ENCODE assay signal across 19 cellular contexts in the genomic region with DNA sequence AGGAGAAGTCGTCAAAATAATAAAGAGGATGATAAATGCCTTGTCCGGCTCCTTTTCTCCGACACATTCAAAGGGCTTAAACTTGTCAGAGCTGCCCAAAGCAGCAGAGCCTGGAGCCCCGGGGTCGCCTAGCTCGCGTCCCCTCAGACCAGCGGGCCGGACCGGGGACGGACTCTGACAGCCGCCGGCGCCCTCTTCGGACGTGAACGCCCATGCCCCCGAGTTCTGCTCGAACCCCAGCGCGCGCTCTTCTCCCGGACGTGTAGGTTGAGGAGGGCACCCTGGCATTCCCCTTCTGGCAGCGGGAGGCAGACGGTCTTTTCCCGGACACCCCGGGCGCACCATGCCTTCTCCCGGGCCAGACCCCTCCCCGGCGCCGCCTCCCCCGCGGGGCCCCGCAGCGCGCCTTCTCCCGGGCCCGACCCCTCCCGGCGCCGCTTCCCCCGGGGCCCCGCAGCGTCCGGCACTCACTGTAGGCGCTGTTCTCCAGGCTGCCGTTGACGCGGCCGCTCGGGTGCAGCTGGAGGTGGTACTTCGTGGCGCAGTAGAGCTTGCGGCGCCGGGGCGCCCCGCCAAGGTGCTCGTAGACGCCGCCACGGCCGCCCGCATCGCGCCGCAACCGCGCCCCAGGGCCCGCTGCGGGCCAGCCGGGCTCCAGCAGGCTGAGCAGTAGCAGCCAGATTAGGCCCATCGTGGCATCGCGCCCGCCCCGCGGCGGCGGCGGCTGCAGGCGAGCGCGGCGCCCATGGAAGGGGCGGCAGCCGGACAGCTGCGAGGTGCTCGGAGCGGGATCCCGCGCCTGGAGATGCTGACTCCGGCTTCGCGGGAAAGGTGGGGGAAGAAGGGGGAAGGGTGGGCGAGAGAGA. TPM values are rescaled to one million over a fixed set of nuclear protein-coding genes. Genes with fewer than 3 reads are reported as not detected.
DNase-seq lines count a peak whose midpoint lies in the region; ATAC-seq, FAIRE-seq and TF ChIP-seq lines count a peak whose summit lies in the region.
"Had no signal": no experiment of that assay in that cellular context is flagged by ENCODE, and none has a peak within 500 bp of the region (broad histone marks: within the 10 kb centered on the region; RNA-seq: fewer than 3 reads in every experiment).

No MANE protein-coding gene starts in this region.

- H3K27ac Mint-ChIP-seq in MCF 10A (ENCODE audit: low read depth, unreplicated experiment), result no peak overlapping the region
- H3K27ac Mint-ChIP-seq in activated T-helper 2 cell treated with anti-CD3 and anti-CD28 coated beads, Interferon-gamma antibody, Interleukin-2, Interleukin-4, amounts not matched to agents 10 μg/mL and 5 μg/mL and 100 μg/mL, durations not matched to agents 14 hours and 24 hours and 36 hours, result no peak overlapping the region
- H3K27ac Mint-ChIP-seq: activated T-helper 17 cell treated with anti-CD3 and anti-CD28 coated beads, Interleukin-2, amount 50 U/mL, for 72 hours; effector memory CD8-positive, alpha-beta T cell; stimulated activated memory B cell treated with anti-CD40 and anti-IgM and Interleukin-4, amounts not matched to agents 10 μg/mL and 1 μg/mL and 100 μg/mL, for 72 hours had no signal

- TF ChIP-seq CTCF in breast epithelium (IDR thresholded peaks at IDR 0.05) (no peak), MCF 10A (IDR thresholded peaks at IDR 0.05; ENCODE audit: unreplicated experiment) (no peak), PC-9 (conservative IDR thresholded peaks at IDR 0.05) (no peak)

- no peak for ATAC-seq in HG03442 (IDR thresholded peaks at IDR 0.05; ENCODE audit: unreplicated experiment)
- ATAC-seq: activated T-helper 17 cell treated with anti-CD3 and anti-CD28 coated beads, Interleukin-2, amount 50 U/mL, for 72 hours; effector memory CD8-positive, alpha-beta T cell; stimulated activated memory B cell treated with anti-CD40 and anti-IgM and Interleukin-4, amounts not matched to agents 10 μg/mL and 1 μg/mL and 100 μg/mL, for 72 hours had no signal

- no peaks in the 10 kb centered on the region for H4K20me1 ChIP-seq in PC-9 (ENCODE audit: insufficient read depth)

- H3K9me3 Mint-ChIP-seq in MCF 10A (ENCODE audit: unreplicated experiment), result peaks cover 7% of the 10 kb centered on the region
- no peaks in the 10 kb centered on the region for H3K9me3 Mint-ChIP-seq in activated T-helper 2 cell treated with anti-CD3 and anti-CD28 coated beads, Interferon-gamma antibody, Interleukin-2, Interleukin-4, amounts not matched to agents 10 μg/mL and 5 μg/mL and 100 μg/mL, durations not matched to agents 14 hours and 24 hours and 36 hours
- H3K9me3 Mint-ChIP-seq: activated T-helper 17 cell treated with anti-CD3 and anti-CD28 coated beads, Interleukin-2, amount 50 U/mL, for 72 hours; effector memory CD8-positive, alpha-beta T cell had no signal

- CTCF ChIA-PET in MCF 10A (lab: Yijun Ruan, JAX) (interaction anchor here (0.5 kb wide), 1 partner anchor 438 kb away, joined by 4 read pairs; no protein-coding TSS in a partner anchor), PC-9 (lab: Charles Lee) (no interaction called here)

- no peak for TF ChIP-seq POLR2A in breast epithelium (IDR thresholded peaks at IDR 0.05)

- peaks cover 25% of the 10 kb centered on the region; the same call in 1 of the 2 replicates for H3F3A ChIP-seq in PC-9 (ENCODE audit: insufficient read depth, low read depth)

- no peaks in the 10 kb centered on the region for H3K4me1 Mint-ChIP-seq in MCF 10A (ENCODE audit: insufficient read depth, unreplicated experiment)
- H3K4me1 Mint-ChIP-seq in activated T-helper 2 cell treated with anti-CD3 and anti-CD28 coated beads, Interferon-gamma antibody, Interleukin-2, Interleukin-4, amounts not matched to agents 10 μg/mL and 5 μg/mL and 100 μg/mL, durations not matched to agents 14 hours and 24 hours and 36 hours (ENCODE audit: low read depth), result no peaks in the 10 kb centered on the region
- H3K4me1 Mint-ChIP-seq: activated T-helper 17 cell treated with anti-CD3 and anti-CD28 coated beads, Interleukin-2, amount 50 U/mL, for 72 hours; stimulated activated memory B cell treated with anti-CD40 and anti-IgM and Interleukin-4, amounts not matched to agents 10 μg/mL and 1 μg/mL and 100 μg/mL, for 72 hours had no signal

- H3K27me3 Mint-ChIP-seq in MCF 10A (ENCODE audit: insufficient read depth, unreplicated experiment), result peaks cover 74% of the 10 kb centered on the region
- peaks cover 40% of the 10 kb centered on the region for H3K27me3 Mint-ChIP-seq in activated T-helper 2 cell treated with anti-CD3 and anti-CD28 coated beads, Interferon-gamma antibody, Interleukin-2, Interleukin-4, amounts not matched to agents 10 μg/mL and 5 μg/mL and 100 μg/mL, durations not matched to agents 14 hours and 24 hours and 36 hours (ENCODE audit: low read depth)

- H3K79me2 ChIP-seq in PC-9 (ENCODE audit: low read depth), result no peaks in the 10 kb centered on the region

- peak overlapping the region in 2 of 3 donors; percentile 24 to 58 for H3K4me3 ChIP-seq in breast epithelium
- peak overlapping the region; percentile 66 for H3K4me3 ChIP-seq in PC-9
- peak overlapping the region; percentile 43 for H3K4me3 ChIP-seq in iPS-15b (ENCODE audit: low read depth, low read length)

- no peaks in the 10 kb centered on the region for H3K4me1 ChIP-seq in breast epithelium
- H3K4me1 ChIP-seq in PC-9 (replicated peaks; ENCODE audit: insufficient read depth), result peaks cover 8% of the 10 kb centered on the region; the same call in 1 of the 2 replicates
- no peaks in the 10 kb centered on the region for H3K4me1 ChIP-seq in iPS-15b (ENCODE audit: control insufficient read depth, insufficient read depth, low read length)

- H3K9ac ChIP-seq in iPS-15b (ENCODE audit: low read depth, low read length), result no peak overlapping the region

- POLR2A ChIA-PET in MCF 10A (lab: Yijun Ruan, JAX), result no interaction called here
- POLR2A ChIA-PET in PC-9 (lab: Charles Lee; ENCODE audit: unreplicated experiment), result no interaction called here

- H3K27me3 ChIP-seq in breast epithelium (peaks cover 0 to 93% of the 10 kb centered on the region in 2 donors), PC-9 (ENCODE audit: insufficient read depth, low read depth) (peaks cover 45% of the 10 kb centered on the region), iPS-15b (ENCODE audit: control insufficient read depth, insufficient read depth, low read length) (peaks cover 84% of the 10 kb centered on the region)

- no peak for FAIRE-seq in urothelium cell line (lab: Jason Lieb, UNC)
- FAIRE-seq: keratinocyte, RCC 7860 had no signal

- intact Hi-C loops in breast epithelium (cut with DNase I; ENCODE audit: low total_unique reads), result no loop called here
- intact Hi-C loops in MCF 10A (cut with micrococcal nuclease), result no loop called here
- intact Hi-C loops in PC-9 (cut with micrococcal nuclease; ENCODE audit: unreplicated experiment), result no loop called here
- intact Hi-C loops in activated T-helper 2 cell treated with anti-CD3 and anti-CD28 coated beads, Interferon-gamma antibody, Interleukin-2, Interleukin-4, amounts not matched to agents 10 μg/mL and 5 μg/mL and 100 μg/mL, durations not matched to agents 14 hours and 24 hours and 36 hours (cut with micrococcal nuclease), result loop anchor here (2.0 to 5.0 kb wide), 2 partner anchors 116 to 180 kb away; a partner anchor contains a TSS

- H3K4me2 ChIP-seq in PC-9, result peak overlapping the region; percentile 99

- DNase-seq in breast epithelium (ENCODE audit: low spot score in 2 of 2) (no peak), MCF 10A (ENCODE audit: unreplicated experiment) (no peak), PC-9 (no peak), urothelium cell line (ENCODE audit: low spot score) (peak; percentile 44), NCI-H82 (lab: John Stamatoyannopoulos, UW) (no peak)
- DNase-seq in activated T-helper 2 cell treated with anti-CD3 and anti-CD28 coated beads, Interferon-gamma antibody, Interleukin-2, Interleukin-4, amounts not matched to agents 10 μg/mL and 5 μg/mL and 100 μg/mL, durations not matched to agents 14 hours and 24 hours and 36 hours (ENCODE audit: low spot score), result no peak
- DNase-seq: activated CD4-positive, alpha-beta T cell treated with anti-CD3 and anti-CD28 coated beads for 1 hour; DMS79 treated with DMSO at 0.1 percent for 48 hours; effector memory CD8-positive, alpha-beta T cell; KBM-7; NCI-H2081; T1000 had no signal

- H3K36me3 ChIP-seq in breast epithelium, result no peaks in the 10 kb centered on the region
- H3K36me3 ChIP-seq in PC-9 (ENCODE audit: low read depth), result no peaks in the 10 kb centered on the region
- H3K36me3 ChIP-seq in iPS-15b (ENCODE audit: control insufficient read depth, insufficient read depth, low read length), result no peaks in the 10 kb centered on the region

- H3K36me3 Mint-ChIP-seq in MCF 10A (ENCODE audit: insufficient read depth, unreplicated experiment), result no peaks in the 10 kb centered on the region
- no peaks in the 10 kb centered on the region for H3K36me3 Mint-ChIP-seq in activated T-helper 2 cell treated with anti-CD3 and anti-CD28 coated beads, Interferon-gamma antibody, Interleukin-2, Interleukin-4, amounts not matched to agents 10 μg/mL and 5 μg/mL and 100 μg/mL, durations not matched to agents 14 hours and 24 hours and 36 hours (ENCODE audit: low read depth)
- H3K36me3 Mint-ChIP-seq: stimulated activated memory B cell treated with anti-CD40 and anti-IgM and Interleukin-4, amounts not matched to agents 10 μg/mL and 1 μg/mL and 100 μg/mL, for 72 hours had no signal

- no peak overlapping the region for H3K4me3 Mint-ChIP-seq in MCF 10A (ENCODE audit: unreplicated experiment)
- H3K4me3 Mint-ChIP-seq in activated T-helper 2 cell treated with anti-CD3 and anti-CD28 coated beads, Interferon-gamma antibody, Interleukin-2, Interleukin-4, amounts not matched to agents 10 μg/mL and 5 μg/mL and 100 μg/mL, durations not matched to agents 14 hours and 24 hours and 36 hours (ENCODE audit: low read depth), result no peak overlapping the region
- H3K4me3 Mint-ChIP-seq: activated T-helper 17 cell treated with anti-CD3 and anti-CD28 coated beads, Interleukin-2, amount 50 U/mL, for 72 hours; effector memory CD8-positive, alpha-beta T cell; stimulated activated memory B cell treated with anti-CD40 and anti-IgM and Interleukin-4, amounts not matched to agents 10 μg/mL and 1 μg/mL and 100 μg/mL, for 72 hours had no signal

- H3K9me2 ChIP-seq in PC-9 (ENCODE audit: insufficient read depth), result no peaks in the 10 kb centered on the region

- BruUV-seq in MCF 10A (replicated peaks; lab: Mats Ljungman, UMichigan), result no TSS peak
- BruUV-seq in PC-9 (replicated peaks; lab: Mats Ljungman, UMichigan), result no TSS peak

- H2AFZ ChIP-seq in PC-9, result peak overlapping the region; percentile 88

- H3K27ac ChIP-seq in breast epithelium (no peak overlapping the region), PC-9 (no peak overlapping the region)

- H3K9me3 ChIP-seq in breast epithelium, result no peaks in the 10 kb centered on the region
- H3K9me3 ChIP-seq in PC-9 (ENCODE audit: insufficient read depth, low read depth), result no peaks in the 10 kb centered on the region
- no peaks in the 10 kb centered on the region for H3K9me3 ChIP-seq in iPS-15b (ENCODE audit: control insufficient read depth, insufficient read depth, low read length)

RNA-seq across cellular contexts. Expression of a gene that starts 0.7 kb away (rescaled TPM):
- total RNA-seq in breast epithelium (not detected), MCF 10A (2022) (not detected in 2 replicates), PC-9 (2021) (not detected in 2 replicates)
- total RNA-seq in activated T-helper 2 cell treated with anti-CD3 and anti-CD28 coated beads, Interferon-gamma antibody, Interleukin-2, Interleukin-4, amounts not matched to agents 10 μg/mL and 5 μg/mL and 100 μg/mL, durations not matched to agents 14 hours and 24 hours and 36 hours, result not detected in 2 replicates
- total RNA-seq: activated T-helper 17 cell treated with anti-CD3 and anti-CD28 coated beads, Interleukin-2, amount 50 U/mL, for 72 hours; mesenteric fat pad had no signal

RNA-seq across cellular contexts. Expression of a gene that starts 43.3 kb away (rescaled TPM):
- total RNA-seq in breast epithelium (not detected), MCF 10A (2022) (not detected in 2 replicates), PC-9 (2021) (not detected in 2 replicates)
- total RNA-seq in activated T-helper 2 cell treated with anti-CD3 and anti-CD28 coated beads, Interferon-gamma antibody, Interleukin-2, Interleukin-4, amounts not matched to agents 10 μg/mL and 5 μg/mL and 100 μg/mL, durations not matched to agents 14 hours and 24 hours and 36 hours, result not detected in 2 replicates
- total RNA-seq: activated T-helper 17 cell treated with anti-CD3 and anti-CD28 coated beads, Interleukin-2, amount 50 U/mL, for 72 hours; mesenteric fat pad had no signal
